ENCODE assay signal across 9 cellular contexts in the genomic region with DNA sequence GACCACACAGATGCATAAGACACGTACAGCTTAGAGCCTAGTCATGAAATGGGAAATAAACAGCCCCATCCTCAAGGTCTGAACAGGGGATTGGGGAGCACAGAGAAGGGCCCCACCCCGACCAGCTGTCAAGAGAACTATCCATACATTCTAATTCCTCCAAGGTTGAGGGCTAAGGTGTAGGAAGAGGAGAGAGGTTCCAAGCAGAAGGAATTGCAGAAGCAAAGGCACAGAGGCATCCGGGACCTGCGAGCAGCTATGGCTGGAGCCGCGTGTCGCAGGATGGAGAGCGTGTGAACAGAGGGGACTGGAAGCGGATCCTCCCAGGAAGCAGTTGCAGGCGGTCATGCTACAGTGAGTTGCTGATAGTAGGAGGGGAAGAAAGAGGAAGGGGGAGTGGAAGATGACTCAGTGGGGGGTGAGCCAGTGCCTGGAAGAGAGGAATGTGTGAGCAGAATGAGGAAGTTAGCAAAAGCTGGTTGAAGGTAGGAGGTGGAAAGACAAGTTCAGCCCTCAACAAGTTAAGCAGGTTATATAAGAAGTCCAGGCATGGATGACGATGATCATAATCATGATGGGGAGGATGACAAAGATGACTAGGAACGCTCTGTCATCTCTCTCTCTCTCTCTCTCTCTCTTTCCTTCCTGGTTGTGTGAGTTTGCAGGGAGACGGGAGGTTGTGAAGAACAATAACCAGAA.
A peak's percentile ranks its signal among the peaks of the same experiment; 100 is the strongest.
DNase-seq lines count a peak whose midpoint lies in the region; ATAC-seq and TF ChIP-seq lines count a peak whose summit lies in the region.
"Had no signal": no experiment of that assay in that cellular context is flagged by ENCODE, and none has a peak within 500 bp of the region (broad histone marks: within the 10 kb centered on the region; RNA-seq: fewer than 3 reads in every experiment).

No MANE protein-coding gene starts in this region.

- no peaks in the 10 kb centered on the region; the same call in 1 of the 2 replicates for H3K36me3 ChIP-seq in Caco-2 (ENCODE audit: control insufficient read depth, insufficient read depth, low read length)
- H3K36me3 ChIP-seq in right lobe of liver, result no peaks in the 10 kb centered on the region

- no peaks in the 10 kb centered on the region for H3K9me3 Mint-ChIP-seq in Caco-2 (ENCODE audit: unreplicated experiment)
- H3K9me3 Mint-ChIP-seq in natural killer cell treated with Interleukin-12 subunit alpha and Interleukin-12 subunit beta and Interleukin-15 and Interleukin-18, amount 100 ng/mL, for 72 hours, result peaks cover 3% of the 10 kb centered on the region
- H3K9me3 Mint-ChIP-seq: central memory CD8-positive, alpha-beta T cell had no signal

- H3K4me3 ChIP-seq in Caco-2 (ENCODE audit: low read depth, low read length), result no peak overlapping the region
- H3K4me3 ChIP-seq in right lobe of liver, result no peak overlapping the region

- WGBS in right lobe of liver (ENCODE audit: insufficient coverage, low coverage, low lambda C conversion rate, missing lambda C conversion rate), result 47% methylated on average over 13 of the region's 13 CpGs

- peaks cover 48% of the 10 kb centered on the region for H3K4me1 Mint-ChIP-seq in Caco-2 (ENCODE audit: low read depth, unreplicated experiment)
- peaks cover 44 to 62% of the 10 kb centered on the region in 2 donors for H3K4me1 Mint-ChIP-seq in natural killer cell treated with Interleukin-12 subunit alpha and Interleukin-12 subunit beta and Interleukin-15 and Interleukin-18, amount 100 ng/mL, for 72 hours (ENCODE audit: low read depth in 2 of 2)

- H3K27me3 ChIP-seq in Caco-2 (replicated peaks; ENCODE audit: control insufficient read depth, insufficient read depth, low read length), result no peaks in the 10 kb centered on the region
- no peaks in the 10 kb centered on the region for H3K27me3 ChIP-seq in right lobe of liver

- BruUV-seq in Caco-2 (replicated peaks; lab: Mats Ljungman, UMichigan), result no TSS peak

- CTCF ChIA-PET in Caco-2 (lab: Charles Lee), result no interaction called here

- no peaks in the 10 kb centered on the region for H3K27me3 Mint-ChIP-seq in Caco-2 (ENCODE audit: insufficient read depth, unreplicated experiment)
- H3K27me3 Mint-ChIP-seq in natural killer cell treated with Interleukin-12 subunit alpha and Interleukin-12 subunit beta and Interleukin-15 and Interleukin-18, amount 100 ng/mL, for 72 hours, result no peaks in the 10 kb centered on the region
- H3K27me3 Mint-ChIP-seq: central memory CD8-positive, alpha-beta T cell had no signal

- H3K4me3 Mint-ChIP-seq in Caco-2 (ENCODE audit: unreplicated experiment), result no peak overlapping the region
- H3K4me3 Mint-ChIP-seq in natural killer cell treated with Interleukin-12 subunit alpha and Interleukin-12 subunit beta and Interleukin-15 and Interleukin-18, amount 100 ng/mL, for 72 hours, result no peak overlapping the region
- H3K4me3 Mint-ChIP-seq: central memory CD8-positive, alpha-beta T cell had no signal

- H3K4me1 ChIP-seq in Caco-2 (peaks cover 31% of the 10 kb centered on the region), right lobe of liver (peaks cover 0 to 33% (median under 1%) of the 10 kb centered on the region in 4 donors)

- TF ChIP-seq CTCF in Caco-2 (IDR thresholded peaks at IDR 0.05; ENCODE audit: insufficient read depth in 1 of 2, low read depth in 1 of 2, low read length in 1 of 2, severe bottlenecking in 1 of 2, unreplicated experiment in 1 of 2) (no peak), right lobe of liver (IDR thresholded peaks at IDR 0.05) (no peak)

- DNase-seq in Caco-2 (peak; percentile 76 to 84), NCI-H82 treated with DMSO at 0.1 percent for 48 hours (lab: John Stamatoyannopoulos, UW; ENCODE audit: unreplicated experiment) (peak; percentile 34), right lobe of liver (peak; percentile 52 to 70 (median 60)), NK-92 (lab: John Stamatoyannopoulos, UW; ENCODE audit: unreplicated experiment) (no peak)
- no peak for DNase-seq in natural killer cell treated with Interleukin-12 subunit alpha and Interleukin-12 subunit beta and Interleukin-15 and Interleukin-18, amount 100 ng/mL, for 72 hours (ENCODE audit: low spot score)

- H3K27ac ChIP-seq in cingulate gyrus (ENCODE audit: low read depth, low read length), result peak overlapping the region; percentile 91
- peak overlapping the region in 2 of 3 donors; percentile 2 to 77 for H3K27ac ChIP-seq in right lobe of liver

- intact Hi-C loops in Caco-2 (cut with micrococcal nuclease; ENCODE audit: unreplicated experiment) (no loop called here), right lobe of liver (cut with DNase I) (no loop called here)

- H3K36me3 Mint-ChIP-seq in Caco-2 (ENCODE audit: insufficient read depth, unreplicated experiment), result peaks cover 9% of the 10 kb centered on the region
- H3K36me3 Mint-ChIP-seq in natural killer cell treated with Interleukin-12 subunit alpha and Interleukin-12 subunit beta and Interleukin-15 and Interleukin-18, amount 100 ng/mL, for 72 hours, result peaks cover 6% of the 10 kb centered on the region

- H3K9me3 ChIP-seq in Caco-2, result peaks cover 3% of the 10 kb centered on the region; the same call in 1 of the 2 replicates
- H3K9me3 ChIP-seq in right lobe of liver, result no peaks in the 10 kb centered on the region

- ATAC-seq in right lobe of liver (peak; percentile 15 to 47 (median 44)), HG03457 (IDR thresholded peaks at IDR 0.05; ENCODE audit: unreplicated experiment) (no peak), GM21381 (IDR thresholded peaks at IDR 0.05; ENCODE audit: unreplicated experiment) (no peak)
- ATAC-seq in natural killer cell treated with Interleukin-12 subunit alpha and Interleukin-12 subunit beta and Interleukin-15 and Interleukin-18, amount 100 ng/mL, for 72 hours, result no peak

- no peak for TF ChIP-seq POLR2A in right lobe of liver (IDR thresholded peaks at IDR 0.05)

- peak overlapping the region; percentile 78 for H3K27ac Mint-ChIP-seq in Caco-2 (ENCODE audit: unreplicated experiment)
- peak overlapping the region in 1 of 2 donors; percentile 98 for H3K27ac Mint-ChIP-seq in natural killer cell treated with Interleukin-12 subunit alpha and Interleukin-12 subunit beta and Interleukin-15 and Interleukin-18, amount 100 ng/mL, for 72 hours

- POLR2A ChIA-PET in Caco-2 (lab: Charles Lee), result no interaction called here

Comparison
In these comparisons a context has a peak if more than half of its experiments do, and no peak if none do; other contexts are left out.
1. DNase-seq: peak in Caco-2 (2 of 2), NCI-H82 treated with DMSO at 0.1 percent for 48 hours (single experiment) and right lobe of liver (3 of 3); none in NK-92 (single experiment) and natural killer cell treated with Interleukin-12 subunit alpha and Interleukin-12 subunit beta and Interleukin-15 and Interleukin-18, amount 100 ng/mL, for 72 hours (single experiment).
2. ATAC-seq: peak in right lobe of liver (4 of 4); none in HG03457 (single experiment), GM21381 (single experiment) and natural killer cell treated with Interleukin-12 subunit alpha and Interleukin-12 subunit beta and Interleukin-15 and Interleukin-18, amount 100 ng/mL, for 72 hours (0 of 2).